In the genomic region with DNA sequence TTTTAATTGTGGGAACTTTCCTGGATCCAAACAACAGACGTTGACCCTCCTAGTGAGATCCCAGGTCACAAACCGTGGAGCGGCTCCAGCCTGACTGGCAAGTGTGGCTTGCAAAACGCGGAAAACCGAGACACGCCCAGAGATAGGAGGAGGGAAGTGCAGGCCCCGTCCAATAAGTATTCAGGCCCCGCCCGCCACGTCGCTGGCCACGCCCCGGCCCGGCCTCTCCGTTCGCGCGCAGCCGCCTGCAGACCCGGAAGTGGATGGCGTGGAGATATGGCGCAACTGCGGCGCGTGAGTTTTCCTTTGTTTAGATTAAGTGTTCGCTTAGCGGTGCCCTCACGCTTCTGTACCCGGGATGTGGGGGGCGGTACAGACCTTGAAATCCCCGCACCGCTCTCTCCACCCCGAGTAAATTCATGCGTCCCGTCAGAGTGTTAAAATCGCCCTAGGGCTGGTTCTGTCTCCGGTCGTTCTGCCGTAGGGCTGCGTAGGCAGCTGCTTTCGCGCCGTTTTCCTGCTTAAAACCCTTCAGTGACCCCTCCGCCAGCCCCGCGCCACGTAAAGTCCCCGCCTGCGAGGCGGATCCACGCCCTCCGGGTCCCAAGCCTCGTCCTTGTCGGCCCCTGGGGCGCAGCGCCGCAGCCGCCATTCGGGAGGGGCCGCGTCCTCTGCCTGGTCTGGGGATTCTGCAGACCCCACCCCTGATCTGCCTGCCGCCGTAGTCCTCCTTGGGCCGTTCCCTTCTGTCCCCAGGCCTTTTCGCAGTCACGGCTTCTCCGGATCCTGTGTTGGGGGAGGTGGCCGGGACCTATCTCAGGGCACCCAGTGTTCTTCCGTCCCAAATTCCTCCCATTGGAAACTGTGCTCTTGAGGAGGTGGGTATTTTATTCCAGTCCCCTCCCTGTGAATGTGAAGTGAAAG, we compare ENCODE assay signal across 8 cellular contexts. TPM values are rescaled to one million over a fixed set of nuclear protein-coding genes. Genes with fewer than 3 reads are reported as not detected.
DNase-seq lines count a peak whose midpoint lies in the region; ATAC-seq and TF ChIP-seq lines count a peak whose summit lies in the region.

Gene ZNF766, plus strand, starts transcription at position 250 of the 924 bp plus-strand sequence. Its CDS starts 27 bp downstream, at position 277.

- TF ChIP-seq CTCF in GM13976 (IDR thresholded peaks at IDR 0.05; ENCODE audit: borderline replicate concordance, control extremely low read depth, extremely low read depth, insufficient read depth, missing control alignments): no peak
- TF ChIP-seq CTCF in prostate gland (IDR thresholded peaks at IDR 0.05): peak in 1 of 4 experiments; percentile 28

- WGBS in prostate gland: under 1% methylated on average over 51 of the region's 70 CpGs
- under 1% methylated on average over 70 of the region's 70 CpGs for WGBS in urinary bladder

- H3K27me3 Mint-ChIP-seq in T-helper 17 cell: no peaks in the 10 kb centered on the region

- peak within 1 kb of the TSS; percentile 97 for H3K27ac Mint-ChIP-seq in T-helper 17 cell

- no peaks in the 10 kb centered on the region for H3K4me1 ChIP-seq in prostate gland (replicated peaks)
- peaks cover 6% of the 10 kb centered on the region for H3K4me1 ChIP-seq in urinary bladder (ENCODE audit: insufficient read depth)

- peaks cover 15% of the 10 kb centered on the region for H3K4me1 Mint-ChIP-seq in T-helper 17 cell

- H3K36me3 ChIP-seq in prostate gland (no peaks in the 10 kb centered on the region), urinary bladder (ENCODE audit: insufficient read depth) (no peaks in the 10 kb centered on the region)

- DNase-seq in GM13976 (ENCODE audit: low spot score) (peak; percentile 97), NCI-H1694 treated with DMSO at 0.1 percent for 48 hours (lab: John Stamatoyannopoulos, UW) (peak; percentile 91), T-helper 17 cell (peak; percentile 94 to 98 (median 94)), amygdala (lab: John Stamatoyannopoulos, UW) (peak; percentile 51 to 97 (median 92)), left ventricle myocardium superior (peak; percentile 98), prostate gland (ENCODE audit: low spot score) (peak; percentile 97)

- in situ Hi-C loops in GM13976 (cut with MboI; ENCODE audit: low sequenced_read_pairs, unreplicated experiment): no loop called here

- peak; percentile 92 for TF ChIP-seq POLR2A in prostate gland (IDR thresholded peaks at IDR 0.05)

- ATAC-seq in HG02885 (IDR thresholded peaks at IDR 0.05; ENCODE audit: poor library complexity, unreplicated experiment) (peak; percentile 97), T-helper 17 cell (peak; percentile 99), left ventricle myocardium superior (peak; percentile 100)

- H3K9me3 ChIP-seq in T-helper 17 cell (ENCODE audit: control insufficient read depth, low read length, poor library complexity, severe bottlenecking): no peaks in the 10 kb centered on the region
- H3K9me3 ChIP-seq in prostate gland: no peaks in the 10 kb centered on the region

- H3K27me3 ChIP-seq in prostate gland (replicated peaks; ENCODE audit: insufficient read depth): no peaks in the 10 kb centered on the region

- H3K36me3 Mint-ChIP-seq in T-helper 17 cell (ENCODE audit: low read depth): peaks cover 13% of the 10 kb centered on the region

- H3K27ac ChIP-seq in prostate gland: peak within 1 kb of the TSS; percentile 93 to 94
- peak within 1 kb of the TSS; percentile 96 for H3K27ac ChIP-seq in urinary bladder (ENCODE audit: low read depth)

- intact Hi-C loops in left ventricle myocardium superior (cut with micrococcal nuclease): no loop called here
- intact Hi-C loops in prostate gland (cut with DNase I): no loop called here

- H3K4me3 Mint-ChIP-seq in T-helper 17 cell: peak within 1 kb of the TSS; percentile 99

- H3K4me3 ChIP-seq in prostate gland (peak within 1 kb of the TSS; percentile 97 to 98), urinary bladder (ENCODE audit: low read depth, low read length) (peak within 1 kb of the TSS; percentile 75)

RNA-seq across cellular contexts. Expression of gene ZNF766, which starts in this region (rescaled TPM):
- total RNA-seq in T-helper 17 cell (10 to 100 TPM; 31.1 to 36.0 TPM), left ventricle myocardium superior (10.6 TPM), prostate gland (10 to 100 TPM; 12.9 to 13.0 TPM), urinary bladder (28.1 TPM)
- polyA plus RNA-seq in urinary bladder: 11.7 TPM

Comparison
In these comparisons a context has a peak if more than half of its experiments do, and no peak if none do; other contexts are left out.
1. Peak in every context shown above with its lines: DNase-seq, ATAC-seq, H3K4me3 ChIP-seq and H3K27ac ChIP-seq.